In the genomic region with DNA sequence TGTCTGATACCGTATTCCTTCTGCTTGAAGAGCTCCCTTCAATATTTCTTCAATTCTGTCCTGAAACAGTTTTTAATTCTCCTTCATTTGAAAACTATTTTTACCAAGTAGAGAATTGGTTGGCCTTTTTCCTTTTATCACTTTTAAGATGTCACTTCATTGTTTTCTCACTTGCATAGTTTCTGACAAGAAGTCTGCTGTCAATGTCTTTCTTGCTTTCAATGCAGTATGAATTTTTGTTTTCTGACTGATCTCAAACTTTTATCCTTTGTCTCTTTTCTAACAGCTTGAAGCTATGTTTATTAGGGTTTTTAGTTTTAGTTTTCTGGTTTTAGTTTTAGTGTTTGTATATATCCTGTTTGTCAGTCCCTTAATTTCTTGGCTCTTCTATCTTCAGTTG, we compare ENCODE assay signal across 14 cellular contexts.
A peak's percentile ranks its signal among the peaks of the same experiment; 100 is the strongest.
DNase-seq lines count a peak whose midpoint lies in the region; ATAC-seq and TF ChIP-seq lines count a peak whose summit lies in the region.
"Had no signal": no experiment of that assay in that cellular context is flagged by ENCODE, and none has a peak within 500 bp of the region (broad histone marks: within the 10 kb centered on the region; RNA-seq: fewer than 3 reads in every experiment).

No MANE protein-coding gene starts in this region.

- H3K4me1 Mint-ChIP-seq in activated CD8-positive, alpha-beta T cell treated with anti-CD3 and anti-CD28 coated beads for 36 hours (ENCODE audit: low read depth): no peaks in the 10 kb centered on the region

- no peak overlapping the region for H3K27ac Mint-ChIP-seq in activated CD8-positive, alpha-beta T cell treated with anti-CD3 and anti-CD28 coated beads for 36 hours
- H3K27ac Mint-ChIP-seq: activated CD4-positive, alpha-beta memory T cell treated with anti-CD3 and anti-CD28 coated beads for 36 hours; activated T-helper 1 cell treated with anti-CD3 and anti-CD28 coated beads, Interleukin-12 subunit alpha, Interleukin-12 subunit beta, Interleukin-2, Interleukin-4 antibody, amounts not matched to agents 30 ng/mL and 10 ng/mL and 1 ng/mL, durations not matched to agents 14 hours and 24 hours and 36 hours had no signal

- H3K9me3 Mint-ChIP-seq in activated CD8-positive, alpha-beta T cell treated with anti-CD3 and anti-CD28 coated beads for 36 hours: peaks cover 23% of the 10 kb centered on the region

- POLR2A ChIA-PET in activated CD8-positive, alpha-beta T cell treated with anti-CD3 and anti-CD28 coated beads for 36 hours (lab: Charles Lee): no interaction called here

- H3K4me3 Mint-ChIP-seq in activated CD8-positive, alpha-beta T cell treated with anti-CD3 and anti-CD28 coated beads for 36 hours: no peak overlapping the region
- H3K4me3 Mint-ChIP-seq: activated CD4-positive, alpha-beta memory T cell treated with anti-CD3 and anti-CD28 coated beads for 36 hours; activated T-helper 1 cell treated with anti-CD3 and anti-CD28 coated beads, Interleukin-12 subunit alpha, Interleukin-12 subunit beta, Interleukin-2, Interleukin-4 antibody, amounts not matched to agents 30 ng/mL and 10 ng/mL and 1 ng/mL, durations not matched to agents 14 hours and 24 hours and 36 hours had no signal

- CTCF ChIA-PET in activated CD8-positive, alpha-beta T cell treated with anti-CD3 and anti-CD28 coated beads for 36 hours (lab: Charles Lee): interaction anchor here (1.1 kb wide), 1 partner anchor 9 kb away, joined by 3 read pairs; no protein-coding TSS in a partner anchor

- intact Hi-C loops in activated CD8-positive, alpha-beta T cell treated with anti-CD3 and anti-CD28 coated beads for 36 hours (cut with micrococcal nuclease): no loop called here

- DNase-seq in EH (ENCODE audit: low read depth) (peak; percentile 45), HT1080 (ENCODE audit: low read depth) (peak; percentile 27), RPMI7951 (ENCODE audit: low read depth) (peak; percentile 27), fibroblast of gingiva (ENCODE audit: low read depth) (peak; percentile 26), mucosa of gallbladder (ENCODE audit: low spot score) (no peak), KG1 (lab: John Stamatoyannopoulos, UW) (no peak)
- no peak for DNase-seq in activated CD8-positive, alpha-beta T cell treated with anti-CD3 and anti-CD28 coated beads for 36 hours
- DNase-seq: activated CD4-positive, alpha-beta memory T cell treated with anti-CD3 and anti-CD28 coated beads for 36 hours; anterior cingulate cortex; BE2C; hypothalamus; left lung; stimulated activated naive CD8-positive, alpha-beta T cell treated with anti-CD3 and anti-CD28 coated beads, Interleukin-15, Interleukin-2, amounts not matched to agents 100 U/mL and 50 U/mL, for 24 hours had no signal

- no peak for ATAC-seq in activated CD8-positive, alpha-beta T cell treated with anti-CD3 and anti-CD28 coated beads for 36 hours
- ATAC-seq: left lung; stimulated activated naive CD8-positive, alpha-beta T cell treated with anti-CD3 and anti-CD28 coated beads, Interleukin-15, Interleukin-2, amounts not matched to agents 100 U/mL and 50 U/mL, for 24 hours had no signal

- peaks cover 18% of the 10 kb centered on the region for H3K36me3 Mint-ChIP-seq in activated CD8-positive, alpha-beta T cell treated with anti-CD3 and anti-CD28 coated beads for 36 hours (ENCODE audit: low read depth)

- H3K27me3 Mint-ChIP-seq in activated CD8-positive, alpha-beta T cell treated with anti-CD3 and anti-CD28 coated beads for 36 hours: no peaks in the 10 kb centered on the region
- H3K27me3 Mint-ChIP-seq: activated CD4-positive, alpha-beta memory T cell treated with anti-CD3 and anti-CD28 coated beads for 36 hours had no signal

- no peak for TF ChIP-seq CTCF in activated CD8-positive, alpha-beta T cell treated with anti-CD3 and anti-CD28 coated beads for 36 hours (IDR thresholded peaks at IDR 0.05)

Comparison
In these comparisons a context has a peak if more than half of its experiments do, and no peak if none do; other contexts are left out.
1. DNase-seq: peak in EH (single experiment), HT1080 (single experiment), RPMI7951 (single experiment) and fibroblast of gingiva (single experiment); none in activated CD8-positive, alpha-beta T cell treated with anti-CD3 and anti-CD28 coated beads for 36 hours (single experiment), mucosa of gallbladder (single experiment) and KG1 (single experiment).